In the genomic region with DNA sequence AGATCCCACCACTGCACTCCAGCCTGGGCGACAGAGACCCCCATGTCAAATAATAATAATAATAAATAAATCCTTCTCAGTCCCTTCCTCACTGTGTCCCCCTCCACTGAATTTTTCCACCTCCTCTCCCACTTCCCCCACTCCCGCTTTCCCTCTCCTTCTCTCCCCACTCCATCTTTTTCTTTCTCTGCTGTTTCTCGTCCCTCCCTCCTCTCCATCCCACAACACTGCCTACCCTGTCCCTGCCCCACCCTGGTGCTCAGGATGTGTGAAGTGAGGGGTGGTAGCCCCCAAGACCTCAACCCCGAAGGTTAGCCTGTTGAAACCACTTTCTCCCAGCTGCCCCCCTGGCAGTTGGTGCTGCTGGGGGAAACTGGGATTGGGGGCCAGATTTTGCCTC, we compare ENCODE assay signal across 31 cellular contexts. TPM values are rescaled to one million over a fixed set of nuclear protein-coding genes. Genes with fewer than 3 reads are reported as not detected.
"Had no signal": no experiment of that assay in that cellular context is flagged by ENCODE, and none has a peak within 500 bp of the region (broad histone marks: within the 10 kb centered on the region; RNA-seq: fewer than 3 reads in every experiment).

No MANE protein-coding gene starts in this region.

- ATAC-seq: effector memory CD8-positive, alpha-beta T cell; esophagus mucosa; gastrocnemius medialis; heart right ventricle; left cardiac atrium; left lung; left ventricle myocardium superior; lower lobe of right lung; mucosa of descending colon had no signal

- H3K27ac ChIP-seq: colonic mucosa, epithelial cell of prostate, heart right ventricle, left lung, lower lobe of right lung had no signal

- H3K4me3 ChIP-seq: colonic mucosa, esophagus squamous epithelium, gastrocnemius medialis, heart right ventricle, left lung, lower lobe of right lung, mucosa of descending colon had no signal

- H3K4me3 Mint-ChIP-seq: dendritic cell treated with granulocyte-macrophage colony-stimulating factor and Interleukin-4, amounts not matched to agents 40 ng/mL and 50 ng/mL, for 4 days; effector memory CD8-positive, alpha-beta T cell; endodermal cell; mesothelial cell of epicardium had no signal

- H3K9me3 ChIP-seq: colonic mucosa, esophagus squamous epithelium, gastrocnemius medialis, heart right ventricle, left lung, lower lobe of right lung, mucosa of descending colon had no signal

- H3K4me1 ChIP-seq: colonic mucosa, left lung, lower lobe of right lung had no signal

- H3K9me3 Mint-ChIP-seq: dendritic cell treated with granulocyte-macrophage colony-stimulating factor and Interleukin-4, amounts not matched to agents 40 ng/mL and 50 ng/mL, for 4 days; effector memory CD8-positive, alpha-beta T cell; endodermal cell had no signal

- H3K36me3 Mint-ChIP-seq: mesothelial cell of epicardium had no signal

- DNase-seq: colonic mucosa; cortex of kidney; effector CD8-positive, alpha-beta T cell; effector memory CD8-positive, alpha-beta T cell; endodermal cell; erythroblast; esophagus squamous epithelium; foreskin fibroblast; foreskin melanocyte; gastrocnemius medialis; glutamatergic neuron; head of caudate nucleus; heart right ventricle; hippocampal formation; left cardiac atrium; left ventricle myocardium superior; lower lobe of right lung; mesenchymal stem cell; mucosa of descending colon had no signal

- H3K36me3 ChIP-seq: colonic mucosa, esophagus squamous epithelium, heart right ventricle, left lung, lower lobe of right lung had no signal

- H3K27ac Mint-ChIP-seq: dendritic cell treated with granulocyte-macrophage colony-stimulating factor and Interleukin-4, amounts not matched to agents 40 ng/mL and 50 ng/mL, for 4 days; endodermal cell; mesothelial cell of epicardium had no signal

RNA-seq across cellular contexts. Expression of gene STH, which starts 34.4 kb away (rescaled TPM):
- total RNA-seq: colonic mucosa, dermis microvascular lymphatic vessel endothelial cell, endodermal cell, esophagus mucosa, esophagus squamous epithelium, gastrocnemius medialis, glomerular endothelial cell, heart right ventricle, kidney epithelial cell, left cardiac atrium, left lung, left ventricle myocardium superior, lower leg skin, lower lobe of right lung, lung microvascular endothelial cell, mesenteric fat pad, mesothelial cell of epicardium, mucosa of descending colon, myocyte had no signal
